1 cellular context compared by ENCODE assay signal in genomic region chr2:112085916-112086669, GRCh38.
TF ChIP-seq lines count a peak whose summit lies in the region.

No MANE protein-coding gene starts in this region.

TF ChIP-seq in GM12878, 131 proteins besides CTCF, POLR2A, EP300 and RAD21:
- TF ChIP-seq ELK1 (IDR thresholded peaks at IDR 0.05; ENCODE audit: low read depth, low read length) (no peak), CHD2 (IDR thresholded peaks at IDR 0.05; ENCODE audit: borderline replicate concordance, low read depth, low read length) (no peak), SMAD5 (IDR thresholded peaks at IDR 0.05; ENCODE audit: low read depth) (no peak), BACH1 (IDR thresholded peaks at IDR 0.05; ENCODE audit: borderline replicate concordance) (no peak), ZNF592 (IDR thresholded peaks at IDR 0.05) (no peak), MYB (IDR thresholded peaks at IDR 0.05; ENCODE audit: borderline replicate concordance, low read depth, low read length) (no peak), RBBP5 (conservative IDR thresholded peaks at IDR 0.05) (no peak)
- TF ChIP-seq, protein P1, sequence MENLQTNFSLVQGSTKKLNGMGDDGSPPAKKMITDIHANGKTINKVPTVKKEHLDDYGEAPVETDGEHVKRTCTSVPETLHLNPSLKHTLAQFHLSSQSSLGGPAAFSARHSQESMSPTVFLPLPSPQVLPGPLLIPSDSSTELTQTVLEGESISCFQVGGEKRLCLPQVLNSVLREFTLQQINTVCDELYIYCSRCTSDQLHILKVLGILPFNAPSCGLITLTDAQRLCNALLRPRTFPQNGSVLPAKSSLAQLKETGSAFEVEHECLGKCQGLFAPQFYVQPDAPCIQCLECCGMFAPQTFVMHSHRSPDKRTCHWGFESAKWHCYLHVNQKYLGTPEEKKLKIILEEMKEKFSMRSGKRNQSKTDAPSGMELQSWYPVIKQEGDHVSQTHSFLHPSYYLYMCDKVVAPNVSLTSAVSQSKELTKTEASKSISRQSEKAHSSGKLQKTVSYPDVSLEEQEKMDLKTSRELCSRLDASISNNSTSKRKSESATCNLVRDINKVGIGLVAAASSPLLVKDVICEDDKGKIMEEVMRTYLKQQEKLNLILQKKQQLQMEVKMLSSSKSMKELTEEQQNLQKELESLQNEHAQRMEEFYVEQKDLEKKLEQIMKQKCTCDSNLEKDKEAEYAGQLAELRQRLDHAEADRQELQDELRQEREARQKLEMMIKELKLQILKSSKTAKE (IDR thresholded peaks at IDR 0.05; ENCODE audit: low read depth, poor library complexity, severe bottlenecking), result no peak
- TF ChIP-seq, protein P2, sequence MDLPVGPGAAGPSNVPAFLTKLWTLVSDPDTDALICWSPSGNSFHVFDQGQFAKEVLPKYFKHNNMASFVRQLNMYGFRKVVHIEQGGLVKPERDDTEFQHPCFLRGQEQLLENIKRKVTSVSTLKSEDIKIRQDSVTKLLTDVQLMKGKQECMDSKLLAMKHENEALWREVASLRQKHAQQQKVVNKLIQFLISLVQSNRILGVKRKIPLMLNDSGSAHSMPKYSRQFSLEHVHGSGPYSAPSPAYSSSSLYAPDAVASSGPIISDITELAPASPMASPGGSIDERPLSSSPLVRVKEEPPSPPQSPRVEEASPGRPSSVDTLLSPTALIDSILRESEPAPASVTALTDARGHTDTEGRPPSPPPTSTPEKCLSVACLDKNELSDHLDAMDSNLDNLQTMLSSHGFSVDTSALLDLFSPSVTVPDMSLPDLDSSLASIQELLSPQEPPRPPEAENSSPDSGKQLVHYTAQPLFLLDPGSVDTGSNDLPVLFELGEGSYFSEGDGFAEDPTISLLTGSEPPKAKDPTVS (IDR thresholded peaks at IDR 0.05; ENCODE audit: low read depth, low read length), result no peak
